ENCODE assay signal across 21 cellular contexts in genomic region chr5:14801792-14802191, GRCh38.
A peak's percentile ranks its signal among the peaks of the same experiment; 100 is the strongest.
DNase-seq lines count a peak whose midpoint lies in the region; ATAC-seq and TF ChIP-seq lines count a peak whose summit lies in the region.
"Had no signal": no experiment of that assay in that cellular context is flagged by ENCODE, and none has a peak within 500 bp of the region (broad histone marks: within the 10 kb centered on the region; RNA-seq: fewer than 3 reads in every experiment).

No MANE protein-coding gene starts in this region.

- H3K27me3 Mint-ChIP-seq in CD4-positive, alpha-beta memory T cell, result no peaks in the 10 kb centered on the region
- no peaks in the 10 kb centered on the region for H3K27me3 Mint-ChIP-seq in endodermal cell (ENCODE audit: insufficient read depth)
- H3K27me3 Mint-ChIP-seq in naive thymus-derived CD4-positive, alpha-beta T cell, result no peaks in the 10 kb centered on the region
- H3K27me3 Mint-ChIP-seq: B cell, IgD-negative memory B cell had no signal

- CTCF ChIA-PET in CD4-positive, alpha-beta memory T cell (lab: Charles Lee; ENCODE audit: partially characterized antibody), result interaction anchor here (1.3 kb wide), 1 partner anchor 8 kb away, joined by 5 read pairs; no protein-coding TSS in a partner anchor
- CTCF ChIA-PET in OCI-LY7 (lab: Charles Lee; ENCODE audit: unreplicated experiment), result no interaction called here
- CTCF ChIA-PET in naive thymus-derived CD4-positive, alpha-beta T cell (lab: Charles Lee), result interaction anchor here (1.0 kb wide), 1 partner anchor 116 kb away, joined by 3 read pairs; no protein-coding TSS in a partner anchor

- no peak overlapping the region; a peak in 1 of 22 replicates for H3K27ac ChIP-seq in BLaER1 treated with 17β-estradiol and CSF1 and Interleukin-3, amounts not matched to agents 10 nM and 100 nM
- H3K27ac ChIP-seq in CD4-positive, alpha-beta memory T cell (ENCODE audit: low read depth, low read length), result no peak overlapping the region
- H3K27ac ChIP-seq in OCI-LY7 (ENCODE audit: low read depth, low read length, poor library complexity, severe bottlenecking) (peak overlapping the region; percentile 16), endodermal cell (ENCODE audit: low read depth, low read length) (no peak overlapping the region)
- no peak overlapping the region for H3K27ac ChIP-seq in naive thymus-derived CD4-positive, alpha-beta T cell (ENCODE audit: low read depth, low read length)
- H3K27ac ChIP-seq: A549, SJSA1 had no signal

- H2AFZ ChIP-seq in OCI-LY7 (ENCODE audit: low read length), result no peak overlapping the region

- ATAC-seq in naive thymus-derived CD4-positive, alpha-beta T cell, result no peak
- ATAC-seq in GM18909 (IDR thresholded peaks at IDR 0.05; ENCODE audit: poor library complexity, unreplicated experiment), result no peak
- ATAC-seq: A549, Right ventricle myocardium inferior had no signal

- peak overlapping the region in 5 of 7 donors; percentile 9 to 73 (median 58) for H3K27ac Mint-ChIP-seq in CD4-positive, alpha-beta memory T cell
- no peak overlapping the region for H3K27ac Mint-ChIP-seq in endodermal cell
- H3K27ac Mint-ChIP-seq in naive thymus-derived CD4-positive, alpha-beta T cell, result peak overlapping the region in 4 of 9 donors; percentile 3 to 37 (median 24)
- H3K27ac Mint-ChIP-seq: B cell, IgD-negative memory B cell had no signal

- no TSS peak for BruUV-seq in OCI-LY7 (replicated peaks; lab: Mats Ljungman, UMichigan)

- H3K9me3 ChIP-seq in BLaER1 treated with 17β-estradiol and CSF1 and Interleukin-3, amounts not matched to agents 10 nM and 100 nM (replicated peaks in 1 of 11), result peaks cover 0 to 11% (median 0%) of the 10 kb centered on the region in 11 experiments; a peak in 4 of 22 replicates
- H3K9me3 ChIP-seq in CD4-positive, alpha-beta memory T cell (ENCODE audit: control insufficient read depth in 1 of 2, low read length in 2 of 2), result no peaks in the 10 kb centered on the region
- H3K9me3 ChIP-seq in OCI-LY7 (ENCODE audit: low read length) (no peaks in the 10 kb centered on the region), endodermal cell (ENCODE audit: control insufficient read depth, low read length) (no peaks in the 10 kb centered on the region)
- no peaks in the 10 kb centered on the region for H3K9me3 ChIP-seq in naive thymus-derived CD4-positive, alpha-beta T cell (ENCODE audit: control insufficient read depth in 2 of 3, low read length in 3 of 3)
- H3K9me3 ChIP-seq: A549, SJSA1 had no signal

- POLR2A ChIA-PET in CD4-positive, alpha-beta memory T cell (lab: Charles Lee; ENCODE audit: partially characterized antibody), result no interaction called here
- POLR2A ChIA-PET in OCI-LY7 (lab: Charles Lee), result no interaction called here
- POLR2A ChIA-PET in naive thymus-derived CD4-positive, alpha-beta T cell (lab: Charles Lee), result interaction anchor here (1.5 kb wide), 1 partner anchor 10 kb away, joined by 4 read pairs; no protein-coding TSS in a partner anchor

- intact Hi-C loops in CD4-positive, alpha-beta memory T cell (cut with micrococcal nuclease), result no loop called here
- intact Hi-C loops in OCI-LY7 (cut with micrococcal nuclease; ENCODE audit: unreplicated experiment), result no loop called here
- intact Hi-C loops in naive thymus-derived CD4-positive, alpha-beta T cell (cut with micrococcal nuclease), result loop anchor here in 1 of 2 donors (10.0 kb wide), 2 partner anchors 137 to 207 kb away; partner anchors contain the start of gene OTULIN

- H3K9ac ChIP-seq in BLaER1 treated with 17β-estradiol and CSF1 and Interleukin-3, amounts not matched to agents 10 nM and 100 nM, result no peak overlapping the region
- H3K9ac ChIP-seq in endodermal cell (ENCODE audit: extremely low read depth, low read length, poor library complexity, severe bottlenecking), result no peak overlapping the region

- peak overlapping the region; percentile 14 to 43 (median 24); a peak in 17 of 22 replicates for H3K4me2 ChIP-seq in BLaER1 treated with 17β-estradiol and CSF1 and Interleukin-3, amounts not matched to agents 10 nM and 100 nM
- peak overlapping the region; percentile 45 for H3K4me2 ChIP-seq in OCI-LY7 (ENCODE audit: low read length)
- H3K4me2 ChIP-seq: A549 had no signal

- TF ChIP-seq CTCF in OCI-LY7 (conservative IDR thresholded peaks at IDR 0.05; ENCODE audit: low read length) (no peak), endodermal cell (conservative IDR thresholded peaks at IDR 0.05) (no peak), GM20000 (IDR thresholded peaks at IDR 0.05; ENCODE audit: extremely low read depth, missing control alignments) (no peak)

- no peaks in the 10 kb centered on the region for H3K27me3 ChIP-seq in BLaER1 treated with 17β-estradiol and CSF1 and Interleukin-3, amounts not matched to agents 10 nM and 100 nM
- H3K27me3 ChIP-seq in CD4-positive, alpha-beta memory T cell (ENCODE audit: insufficient read depth, low read length), result no peaks in the 10 kb centered on the region
- no peaks in the 10 kb centered on the region for H3K27me3 ChIP-seq in endodermal cell (ENCODE audit: control insufficient read depth, insufficient read depth, low read length, poor library complexity, severe bottlenecking)
- no peaks in the 10 kb centered on the region for H3K27me3 ChIP-seq in naive thymus-derived CD4-positive, alpha-beta T cell (ENCODE audit: control insufficient read depth in 2 of 2, insufficient read depth in 2 of 2, low read length in 2 of 2)
- H3K27me3 ChIP-seq: SJSA1 had no signal

- H3K4me1 Mint-ChIP-seq in CD4-positive, alpha-beta memory T cell, result peaks cover 41 to 74% (median 52%) of the 10 kb centered on the region in 4 donors
- H3K4me1 Mint-ChIP-seq in endodermal cell, result no peaks in the 10 kb centered on the region
- peaks cover 23 to 83% (median 79%) of the 10 kb centered on the region in 7 donors for H3K4me1 Mint-ChIP-seq in naive thymus-derived CD4-positive, alpha-beta T cell

- no peak overlapping the region for H3K4me3 ChIP-seq in BLaER1 treated with 17β-estradiol and CSF1 and Interleukin-3, amounts not matched to agents 10 nM and 100 nM
- no peak overlapping the region for H3K4me3 ChIP-seq in CD4-positive, alpha-beta memory T cell (ENCODE audit: low read length in 2 of 2)
- H3K4me3 ChIP-seq in OCI-LY7 (ENCODE audit: low read depth, low read length, poor library complexity, severe bottlenecking) (no peak overlapping the region), endodermal cell (ENCODE audit: low read length) (no peak overlapping the region)
- no peak overlapping the region for H3K4me3 ChIP-seq in naive thymus-derived CD4-positive, alpha-beta T cell (ENCODE audit: low read length)
- H3K4me3 ChIP-seq: A549, SJSA1 had no signal

- H3K36me3 ChIP-seq in BLaER1 treated with 17β-estradiol and CSF1 and Interleukin-3, amounts not matched to agents 10 nM and 100 nM, result peaks cover 8 to 71% (median 46%) of the 10 kb centered on the region in 11 experiments; a peak in 18 of 22 replicates
- no peaks in the 10 kb centered on the region for H3K36me3 ChIP-seq in CD4-positive, alpha-beta memory T cell (ENCODE audit: insufficient read depth, low read length)
- H3K36me3 ChIP-seq in OCI-LY7 (ENCODE audit: insufficient read depth, low read length) (peaks cover 14% of the 10 kb centered on the region; the same call in 1 of the 2 replicates), endodermal cell (ENCODE audit: control insufficient read depth, insufficient read depth, low read length) (no peaks in the 10 kb centered on the region)
- peaks cover 0 to 9% (median 0%) of the 10 kb centered on the region in 3 experiments for H3K36me3 ChIP-seq in naive thymus-derived CD4-positive, alpha-beta T cell (ENCODE audit: control insufficient read depth in 2 of 3, insufficient read depth in 3 of 3, low read length in 3 of 3)
- H3K36me3 ChIP-seq: SJSA1 had no signal

- peaks cover 28 to 44% of the 10 kb centered on the region in 2 donors for H3K36me3 Mint-ChIP-seq in CD4-positive, alpha-beta memory T cell
- no peaks in the 10 kb centered on the region for H3K36me3 Mint-ChIP-seq in endodermal cell (ENCODE audit: low read depth)
- H3K36me3 Mint-ChIP-seq in naive thymus-derived CD4-positive, alpha-beta T cell, result peaks cover 11 to 48% (median 36%) of the 10 kb centered on the region in 5 donors

- no peaks in the 10 kb centered on the region for H3K9me3 Mint-ChIP-seq in CD4-positive, alpha-beta memory T cell
- H3K9me3 Mint-ChIP-seq in endodermal cell, result no peaks in the 10 kb centered on the region
- H3K9me3 Mint-ChIP-seq in naive thymus-derived CD4-positive, alpha-beta T cell, result peaks cover 0 to 2% (median 0%) of the 10 kb centered on the region in 11 donors
- H3K9me3 Mint-ChIP-seq: IgD-negative memory B cell had no signal

- no peak overlapping the region for H3K4me3 Mint-ChIP-seq in CD4-positive, alpha-beta memory T cell
- H3K4me3 Mint-ChIP-seq in endodermal cell, result no peak overlapping the region
- peak overlapping the region in 5 of 10 donors; percentile 8 to 47 (median 21) for H3K4me3 Mint-ChIP-seq in naive thymus-derived CD4-positive, alpha-beta T cell
- H3K4me3 Mint-ChIP-seq: B cell, IgD-negative memory B cell had no signal

- DNase-seq in CD4-positive, alpha-beta memory T cell, result no peak
- DNase-seq in OCI-LY7 (ENCODE audit: low spot score) (peak; percentile 59), endodermal cell (peak; percentile 22), GM20000 (ENCODE audit: low spot score) (no peak)
- no peak for DNase-seq in naive thymus-derived CD4-positive, alpha-beta T cell
- DNase-seq: DMS153, GDM1, MV-4-11, NCI-H1105 treated with DMSO at 0.1 percent for 48 hours, NCI-H1694, NCI-H2171, NCI-H345, NCI-H524 treated with DMSO at 0.1 percent for 48 hours, NCI-H82 had no signal

- peaks cover 9 to 24% (median 13%) of the 10 kb centered on the region in 10 experiments; a peak in 19 of 20 replicates for H3K4me1 ChIP-seq in BLaER1 treated with 17β-estradiol and CSF1 and Interleukin-3, amounts not matched to agents 10 nM and 100 nM
- peaks cover 10% of the 10 kb centered on the region for H3K4me1 ChIP-seq in CD4-positive, alpha-beta memory T cell (ENCODE audit: insufficient read depth, low read length)
- peaks cover 16% of the 10 kb centered on the region for H3K4me1 ChIP-seq in OCI-LY7 (ENCODE audit: insufficient read depth, low read length, poor library complexity, severe bottlenecking)
- H3K4me1 ChIP-seq in endodermal cell (ENCODE audit: control insufficient read depth, insufficient read depth, low read length), result no peaks in the 10 kb centered on the region
- peaks cover 6 to 15% of the 10 kb centered on the region in 2 donors for H3K4me1 ChIP-seq in naive thymus-derived CD4-positive, alpha-beta T cell (ENCODE audit: control insufficient read depth in 2 of 2, insufficient read depth in 2 of 2, low read length in 2 of 2)
- H3K4me1 ChIP-seq: A549 had no signal

- H4K20me1 ChIP-seq in BLaER1 treated with 17β-estradiol and CSF1 and Interleukin-3, amounts not matched to agents 10 nM and 100 nM, result peaks cover 0 to 20% (median 0%) of the 10 kb centered on the region in 11 experiments; a peak in 4 of 22 replicates
- no peaks in the 10 kb centered on the region for H4K20me1 ChIP-seq in OCI-LY7 (ENCODE audit: insufficient read depth, low read length)

- WGBS in endodermal cell (ENCODE audit: insufficient coverage in 1 of 2, insufficient read length in 1 of 2), 2 experiments, result 96 to 100% methylated on average over 1 to 3 of the region's 3 CpGs

- H3K79me2 ChIP-seq in OCI-LY7 (ENCODE audit: insufficient read depth, low read depth, low read length), result no peaks in the 10 kb centered on the region

- H3K9me2 ChIP-seq in OCI-LY7 (ENCODE audit: insufficient read depth, low read length), result no peaks in the 10 kb centered on the region

Comparison
In these comparisons a context has a peak if more than half of its experiments do, and no peak if none do; other contexts are left out.
1. DNase-seq: peak in OCI-LY7 (single experiment) and endodermal cell (single experiment); none in CD4-positive, alpha-beta memory T cell (0 of 5), naive thymus-derived CD4-positive, alpha-beta T cell (0 of 9) and GM20000 (single experiment).